ENCODE assay signal across 11 cellular contexts in the genomic region with DNA sequence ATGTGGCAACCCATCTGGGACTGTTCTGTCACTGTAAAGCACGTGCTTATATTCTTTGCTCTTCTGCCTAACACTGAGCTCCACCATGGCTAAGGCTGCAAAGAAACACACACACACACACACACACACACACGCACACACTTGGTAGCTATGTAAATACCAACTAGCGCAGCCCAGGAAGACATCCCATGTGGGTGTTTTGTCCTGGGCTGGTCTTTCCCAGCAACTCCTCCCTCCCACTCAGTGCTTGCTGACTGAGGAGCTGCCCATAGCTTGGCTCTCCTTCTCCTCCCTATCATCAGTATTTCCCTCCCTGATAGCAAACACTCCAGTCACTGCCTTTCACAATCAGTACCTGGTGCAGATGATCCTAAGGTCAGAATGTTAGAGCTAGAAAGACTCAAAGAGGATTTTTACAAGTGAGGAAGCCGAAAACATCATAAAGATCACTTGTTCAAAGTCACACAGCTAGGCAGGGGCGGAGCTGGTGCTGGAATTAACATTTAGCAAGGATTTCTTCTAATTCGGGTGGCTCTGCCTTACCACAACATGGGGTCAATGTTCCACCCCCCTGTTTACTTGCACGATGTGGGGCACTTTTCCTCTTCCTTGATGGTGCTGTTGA.
DNase-seq lines count a peak whose midpoint lies in the region; ATAC-seq, FAIRE-seq and TF ChIP-seq lines count a peak whose summit lies in the region.
"Had no signal": no experiment of that assay in that cellular context is flagged by ENCODE, and none has a peak within 500 bp of the region (broad histone marks: within the 10 kb centered on the region; RNA-seq: fewer than 3 reads in every experiment).

No MANE protein-coding gene starts in this region.

- in situ Hi-C loops in Caki2 (cut with HindIII; ENCODE audit: low pct_unique_long_range_greater_than_20kb, low sequenced_read_pairs) = no loop called here

- WGBS in H1 (ENCODE audit: extremely low coverage in 1 of 2, insufficient coverage in 1 of 2, insufficient read length in 1 of 2, insufficient replicate concordance in 2 of 2, low coverage in 1 of 2, low lambda C conversion rate in 2 of 2, missing lambda C conversion rate in 1 of 2), 2 experiments = 83% methylated on average over 7 of the region's 7 CpGs; no CpG with 5 or more reads in 1 of the 2 experiments

- H3K9me3 ChIP-seq in H1 (ENCODE audit: insufficient read depth in 2 of 2, low read depth in 1 of 2, low read length in 1 of 2) = peaks cover 0 to 3% of the 10 kb centered on the region in 2 experiments; a peak in 1 of 4 replicates

- no peaks in the 10 kb centered on the region for H3K9me3 Mint-ChIP-seq in activated CD8-positive, alpha-beta T cell treated with anti-CD3 and anti-CD28 coated beads for 36 hours
- H3K9me3 Mint-ChIP-seq: memory B cell had no signal

- no peak overlapping the region for H4K8ac ChIP-seq in H1 (ENCODE audit: extremely low read depth, insufficient read depth, low read length)

- H4K91ac ChIP-seq in H1 (replicated peaks; ENCODE audit: insufficient read length, low read length) = no peak overlapping the region

- H3K27ac Mint-ChIP-seq in activated CD8-positive, alpha-beta T cell treated with anti-CD3 and anti-CD28 coated beads for 36 hours = no peak overlapping the region
- H3K27ac Mint-ChIP-seq: memory B cell had no signal

- no peak overlapping the region for H2BK20ac ChIP-seq in H1 (ENCODE audit: low read length)

- no peaks in the 10 kb centered on the region for H3K36me3 ChIP-seq in H1 (ENCODE audit: control insufficient read depth in 2 of 4, insufficient read depth in 4 of 4, low read length in 3 of 4)

- FAIRE-seq in H1 (lab: Jason Lieb, UNC) = no peak

- no peaks in the 10 kb centered on the region for H3K79me2 ChIP-seq in H1 (ENCODE audit: control insufficient read depth in 1 of 2, insufficient read depth in 2 of 2, low read length in 2 of 2)

- H3K4me1 ChIP-seq in H1 (replicated peaks in 1 of 4; ENCODE audit: control insufficient read depth in 3 of 4, insufficient read depth in 4 of 4, low read length in 3 of 4) = peaks cover 0 to 6% (median 2%) of the 10 kb centered on the region in 4 experiments; a peak in 3 of 7 replicates

- H3K4me3 ChIP-seq in H1 (ENCODE audit: extremely low read depth in 1 of 4, insufficient read depth in 2 of 4, low read depth in 3 of 4, low read length in 4 of 4) = no peak overlapping the region

- no peaks in the 10 kb centered on the region for H3K27me3 ChIP-seq in H1 (replicated peaks in 1 of 4; ENCODE audit: control insufficient read depth in 3 of 4, extremely low read depth in 1 of 4, insufficient read depth in 3 of 4, low read length in 3 of 4)

- H4K5ac ChIP-seq in H1 (ENCODE audit: insufficient read length, low read depth, low read length) = no peak overlapping the region

- H3K4ac ChIP-seq in H1 (replicated peaks; ENCODE audit: insufficient read length, low read depth, low read length) = no peak overlapping the region

- no peak overlapping the region for H3K27ac ChIP-seq in H1 (ENCODE audit: low read depth, low read length)

- no peak overlapping the region; the same call in 1 of the 2 replicates for H2BK5ac ChIP-seq in H1 (ENCODE audit: low read depth, low read length)

- no peaks in the 10 kb centered on the region for H3K27me3 Mint-ChIP-seq in activated CD8-positive, alpha-beta T cell treated with anti-CD3 and anti-CD28 coated beads for 36 hours

- peak overlapping the region; percentile 95 for H2AFZ ChIP-seq in H1 (ENCODE audit: low read length)

- H3K56ac ChIP-seq in H1 (replicated peaks; ENCODE audit: insufficient read length, low read depth, low read length) = no peak overlapping the region

- H3K9ac ChIP-seq in H1 (replicated peaks in 1 of 4; ENCODE audit: extremely low read depth in 1 of 4, low read depth in 3 of 4, low read length in 3 of 4) = no peak overlapping the region

- no peak for TF ChIP-seq POLR2A in H1 (IDR thresholded peaks at IDR 0.05; ENCODE audit: control extremely low read depth in 1 of 2, low read depth in 2 of 2, low read length in 2 of 2)

- no peaks in the 10 kb centered on the region for H3K23me2 ChIP-seq in H1 (ENCODE audit: low read depth, low read length)

- peak overlapping the region; percentile 21; the same call in 1 of the 2 replicates for H2BK12ac ChIP-seq in H1 (ENCODE audit: low read depth, low read length)

- TF ChIP-seq RAD21 in H1 (IDR thresholded peaks at IDR 0.05 in 1 of 2, conservative IDR thresholded peaks at IDR 0.05 in 1 of 2; ENCODE audit: low read depth in 2 of 2, low read length in 2 of 2) = no peak

- H2BK15ac ChIP-seq in H1 (ENCODE audit: low read length) = no peak overlapping the region

- H3K23ac ChIP-seq in H1 (ENCODE audit: insufficient read length) = no peak overlapping the region

- no peak overlapping the region for H3K4me2 ChIP-seq in H1 (ENCODE audit: insufficient read depth in 1 of 2, low read depth in 2 of 2, low read length in 2 of 2)

- peak; percentile 37 for DNase-seq in Caki2 (ENCODE audit: low read depth)
- DNase-seq in NCI-H2196 (lab: John Stamatoyannopoulos, UW; ENCODE audit: unreplicated experiment) = peak; percentile 77
- DNase-seq in H1 (ENCODE audit: low read depth in 1 of 2, low spot score in 2 of 2) = no peak
- DNase-seq in mucosa of gallbladder (ENCODE audit: low spot score) = peak; percentile 84
- DNase-seq in activated CD8-positive, alpha-beta T cell treated with anti-CD3 and anti-CD28 coated beads for 36 hours = no peak
- no peak for DNase-seq in HPDE6-E6E7 (ENCODE audit: extremely low spot score)
- DNase-seq in stimulated activated CD8-positive, alpha-beta memory T cell treated with anti-CD3 and anti-CD28 coated beads, Interleukin-4, amount 100 ng/mL, for 48 hours = no peak
- DNase-seq: activated CD4-positive, alpha-beta T cell treated with anti-CD3 and anti-CD28 coated beads for 1 hour; NCI-H1048 had no signal

- H2BK120ac ChIP-seq in H1 (replicated peaks; ENCODE audit: low read depth, low read length) = peak overlapping the region; percentile 71

- intact Hi-C loops in activated CD8-positive, alpha-beta T cell treated with anti-CD3 and anti-CD28 coated beads for 36 hours (cut with micrococcal nuclease) = no loop called here

- H3K18ac ChIP-seq in H1 (ENCODE audit: extremely low read depth, low read length) = peak overlapping the region; percentile 55; the same call in 1 of the 2 replicates

- no peak for ATAC-seq in activated CD8-positive, alpha-beta T cell treated with anti-CD3 and anti-CD28 coated beads for 36 hours
- no peak for ATAC-seq in activated CD4-positive, CD25-positive, alpha-beta regulatory T cell treated with anti-CD3 and anti-CD28 coated beads, Interleukin-2, amount 50 U/mL, for 24 hours

- no peak for TF ChIP-seq EP300 in H1 (IDR thresholded peaks at IDR 0.05; ENCODE audit: borderline replicate concordance in 1 of 2, low read depth in 2 of 2, low read length in 2 of 2)

- no peak overlapping the region for H3K14ac ChIP-seq in H1 (ENCODE audit: insufficient read length)

- no peak overlapping the region for H2AK5ac ChIP-seq in H1 (ENCODE audit: low read depth, low read length)

- POLR2A ChIA-PET in H1 (lab: Charles Lee; ENCODE audit: partially characterized antibody) = interaction anchor here (0.8 kb wide), 1 partner anchor 17 kb away, joined by 4 read pairs; no protein-coding TSS in a partner anchor
- POLR2A ChIA-PET in activated CD8-positive, alpha-beta T cell treated with anti-CD3 and anti-CD28 coated beads for 36 hours (lab: Charles Lee) = no interaction called here

- no peak overlapping the region for H3K4me3 Mint-ChIP-seq in activated CD8-positive, alpha-beta T cell treated with anti-CD3 and anti-CD28 coated beads for 36 hours
- H3K4me3 Mint-ChIP-seq: memory B cell had no signal

- no peaks in the 10 kb centered on the region for H3K36me3 Mint-ChIP-seq in activated CD8-positive, alpha-beta T cell treated with anti-CD3 and anti-CD28 coated beads for 36 hours (ENCODE audit: low read depth)
- H3K36me3 Mint-ChIP-seq: memory B cell had no signal

- CTCF ChIA-PET in H1 (lab: Charles Lee; ENCODE audit: partially characterized antibody) = interaction anchor here (0.6 kb wide), 1 partner anchor 599 kb away, joined by 3 read pairs; no protein-coding TSS in a partner anchor
- CTCF ChIA-PET in activated CD8-positive, alpha-beta T cell treated with anti-CD3 and anti-CD28 coated beads for 36 hours (lab: Charles Lee) = interaction anchor here (1.8 kb wide), 1 partner anchor 11 kb away, joined by 4 read pairs; no protein-coding TSS in a partner anchor

- H3K79me1 ChIP-seq in H1 (ENCODE audit: low read depth, low read length) = no peaks in the 10 kb centered on the region

- H4K20me1 ChIP-seq in H1 (replicated peaks in 1 of 2; ENCODE audit: control insufficient read depth in 1 of 2, insufficient read depth in 2 of 2, low read length in 2 of 2) = no peaks in the 10 kb centered on the region

- H3K4me1 Mint-ChIP-seq in activated CD8-positive, alpha-beta T cell treated with anti-CD3 and anti-CD28 coated beads for 36 hours (ENCODE audit: low read depth) = no peaks in the 10 kb centered on the region

- no peak for TF ChIP-seq CTCF in H1 (IDR thresholded peaks at IDR 0.05; ENCODE audit: control extremely low read depth in 1 of 3, insufficient read depth in 1 of 3, low read depth in 1 of 3, low read length in 3 of 3)
- no peak for TF ChIP-seq CTCF in activated CD8-positive, alpha-beta T cell treated with anti-CD3 and anti-CD28 coated beads for 36 hours (IDR thresholded peaks at IDR 0.05)

TF ChIP-seq in H1, 55 proteins besides CTCF, POLR2A, EP300 and RAD21 (continues in another document):
- TF ChIP-seq TEAD4 (IDR thresholded peaks at IDR 0.05; ENCODE audit: low read depth, low read length) (no peak), HDAC2 (IDR thresholded peaks at IDR 0.05; ENCODE audit: borderline replicate concordance in 1 of 2, low read depth in 2 of 2, low read length in 2 of 2) (no peak), KDM5A (IDR thresholded peaks at IDR 0.05; ENCODE audit: low read length) (no peak)

Comparison
In these comparisons a context has a peak if more than half of its experiments do, and no peak if none do; other contexts are left out.
1. DNase-seq: peak in Caki2 (single experiment), NCI-H2196 (single experiment) and mucosa of gallbladder (single experiment); none in H1 (0 of 2), activated CD8-positive, alpha-beta T cell treated with anti-CD3 and anti-CD28 coated beads for 36 hours (single experiment), HPDE6-E6E7 (single experiment) and stimulated activated CD8-positive, alpha-beta memory T cell treated with anti-CD3 and anti-CD28 coated beads, Interleukin-4, amount 100 ng/mL, for 48 hours (single experiment).